17 cellular contexts compared by ENCODE assay signal in genomic region chr7:2201128-2201527, GRCh38. TPM values are rescaled to one million over a fixed set of nuclear protein-coding genes. Genes with fewer than 3 reads are reported as not detected.
DNase-seq lines count a peak whose midpoint lies in the region; ATAC-seq and TF ChIP-seq lines count a peak whose summit lies in the region.
"Had no signal": no experiment of that assay in that cellular context is flagged by ENCODE, and none has a peak within 500 bp of the region (broad histone marks: within the 10 kb centered on the region; RNA-seq: fewer than 3 reads in every experiment).

No MANE protein-coding gene starts in this region.

- POLR2A ChIA-PET in activated B cell treated with CpG ODN at 0.5 μM for 24 hours (lab: Charles Lee): interaction anchor here (1.1 kb wide), 1 partner anchor 40 kb away, joined by 3 read pairs; no protein-coding TSS in a partner anchor

- peaks cover 34% of the 10 kb centered on the region for H3K36me3 Mint-ChIP-seq in activated B cell treated with CpG ODN at 0.5 μM for 24 hours (ENCODE audit: low read depth)

- H3K4me3 Mint-ChIP-seq in activated B cell treated with CpG ODN at 0.5 μM for 24 hours: no peak overlapping the region
- H3K4me3 Mint-ChIP-seq: CD8-positive, alpha-beta T cell; HFFc6 had no signal

- H3K9me3 Mint-ChIP-seq in activated B cell treated with CpG ODN at 0.5 μM for 24 hours: no peaks in the 10 kb centered on the region
- H3K9me3 Mint-ChIP-seq: CD8-positive, alpha-beta T cell; HFFc6 had no signal

- intact Hi-C loops in cardiac septum (cut with DNase I): no loop called here
- intact Hi-C loops in left ventricle myocardium superior (cut with micrococcal nuclease): no loop called here
- intact Hi-C loops in activated B cell treated with CpG ODN at 0.5 μM for 24 hours (cut with micrococcal nuclease): no loop called here
- intact Hi-C loops in posterior vena cava (cut with DNase I): loop anchor here (10.0 kb wide), 2 partner anchors 526 to 616 kb away; partner anchors contain the start of gene ELFN1 (in 1 of the 2)

- ATAC-seq in left ventricle myocardium superior (no peak), activated B cell treated with CpG ODN at 0.5 μM for 24 hours (ENCODE audit: low read depth) (no peak), HG02763 (IDR thresholded peaks at IDR 0.05; ENCODE audit: unreplicated experiment) (no peak), GM21723 (IDR thresholded peaks at IDR 0.05; ENCODE audit: unreplicated experiment) (no peak)
- ATAC-seq: CD8-positive, alpha-beta T cell; HCT116 had no signal

- no peak overlapping the region for H3K27ac Mint-ChIP-seq in activated B cell treated with CpG ODN at 0.5 μM for 24 hours
- H3K27ac Mint-ChIP-seq: CD8-positive, alpha-beta T cell; HFFc6 had no signal

- DNase-seq in cardiac septum (ENCODE audit: low spot score): peak; percentile 66
- no peak for DNase-seq in left ventricle myocardium superior
- peak; percentile 7 for DNase-seq in activated B cell treated with CpG ODN at 0.5 μM for 24 hours
- peak; percentile 41 for DNase-seq in posterior vena cava (ENCODE audit: low spot score)
- DNase-seq in NCI-H2029 treated with DMSO at 0.1 percent for 48 hours (lab: John Stamatoyannopoulos, UW): no peak
- DNase-seq: ACHN; BE2C; Calu3; CD8-positive, alpha-beta T cell; DMS79 treated with DMSO at 0.1 percent for 48 hours; GF-D8; GOT3; H7; HFFc6 had no signal

- no peaks in the 10 kb centered on the region for H3K27me3 Mint-ChIP-seq in activated B cell treated with CpG ODN at 0.5 μM for 24 hours

- no peak for TF ChIP-seq CTCF in activated B cell treated with CpG ODN at 0.5 μM for 24 hours (IDR thresholded peaks at IDR 0.05)

- CTCF ChIA-PET in activated B cell treated with CpG ODN at 0.5 μM for 24 hours (lab: Charles Lee): no interaction called here

- peaks cover 15% of the 10 kb centered on the region for H3K4me1 Mint-ChIP-seq in activated B cell treated with CpG ODN at 0.5 μM for 24 hours

RNA-seq across cellular contexts. Expression of gene MAD1L1, which starts 31.6 kb away (rescaled TPM):
- total RNA-seq in cardiac septum (13.5 TPM), left ventricle myocardium superior (19.1 TPM), activated B cell treated with CpG ODN at 0.5 μM for 24 hours (54.6 and 65.7 TPM in 2 replicates), posterior vena cava (10 to 100 TPM; 17.3 to 24.7 TPM)

RNA-seq across cellular contexts. Expression of gene MRM2, which starts 40.9 kb away (rescaled TPM):
- total RNA-seq in cardiac septum: 15.6 TPM
- 23.5 TPM for total RNA-seq in left ventricle myocardium superior
- total RNA-seq in activated B cell treated with CpG ODN at 0.5 μM for 24 hours: 35.3 and 36.5 TPM in 2 replicates
- total RNA-seq in posterior vena cava: 10 to 100 TPM; 12.3 to 15.6 TPM

RNA-seq across cellular contexts. Expression of gene NUDT1, which starts 40.9 kb away (rescaled TPM):
- total RNA-seq in cardiac septum: 9.6 TPM
- total RNA-seq in left ventricle myocardium superior: 13.2 TPM
- 38.0 and 42.6 TPM in 2 replicates for total RNA-seq in activated B cell treated with CpG ODN at 0.5 μM for 24 hours
- total RNA-seq in posterior vena cava: 10 to 100 TPM; 12.4 to 18.6 TPM

Comparison
In these comparisons a context has a peak if more than half of its experiments do, and no peak if none do; other contexts are left out.
1. DNase-seq: peak in cardiac septum (single experiment), activated B cell treated with CpG ODN at 0.5 μM for 24 hours (single experiment) and posterior vena cava (single experiment); none in left ventricle myocardium superior (single experiment) and NCI-H2029 treated with DMSO at 0.1 percent for 48 hours (single experiment).
2. intact Hi-C loops: an anchor here in posterior vena cava (10.0 kb wide); none called in cardiac septum, left ventricle myocardium superior and activated B cell treated with CpG ODN at 0.5 μM for 24 hours.